ENCODE assay signal across 21 cellular contexts in genomic region chr9:138066049-138066448, GRCh38.
DNase-seq lines count a peak whose midpoint lies in the region; ATAC-seq, FAIRE-seq and TF ChIP-seq lines count a peak whose summit lies in the region.
"Had no signal": no experiment of that assay in that cellular context is flagged by ENCODE, and none has a peak within 500 bp of the region (broad histone marks: within the 10 kb centered on the region; RNA-seq: fewer than 3 reads in every experiment).

No MANE protein-coding gene starts in this region.

- peak; percentile 33 for DNase-seq in HEK293T (ENCODE audit: extremely low spot score)
- peak; percentile 74 for DNase-seq in endodermal cell
- DNase-seq in progenitor cell of endocrine pancreas (ENCODE audit: low spot score, unreplicated experiment), result no peak
- DNase-seq in GM12892 (ENCODE audit: insufficient read length), result no peak
- no peak for DNase-seq in foreskin melanocyte
- DNase-seq: activated CD4-positive, alpha-beta T cell treated with anti-CD3 and anti-CD28 coated beads, Interleukin-2, amount 50 U/mL, for 1 hour; activated naive CD4-positive, alpha-beta T cell treated with anti-CD3 and anti-CD28 coated beads, Interleukin-2, amount 10 ng/mL, durations not matched to agents 7 days and 5 days; anterior cingulate cortex; effector memory CD4-positive, alpha-beta T cell; NCI-H1105; NCI-H524 treated with DMSO at 0.1 percent for 48 hours; occipital lobe; stimulated activated CD4-positive, alpha-beta T cell treated with anti-CD3 and anti-CD28 coated beads, Interleukin-15, amount 100 ng/mL, for 24 hours had no signal

- FAIRE-seq in GM12892 (lab: Jason Lieb, UNC), result no peak
- FAIRE-seq: GM19239 had no signal

- no peak for TF ChIP-seq POLR2A in GM12892 (IDR thresholded peaks at IDR 0.05; ENCODE audit: low read depth, low read length)

- H3K4me1 Mint-ChIP-seq in endodermal cell (peaks cover 3% of the 10 kb centered on the region), progenitor cell of endocrine pancreas (ENCODE audit: low read depth) (peaks cover 2% of the 10 kb centered on the region)
- H3K4me1 Mint-ChIP-seq: activated naive CD4-positive, alpha-beta T cell treated with anti-CD3 and anti-CD28 coated beads, Interleukin-2, amount 10 ng/mL, durations not matched to agents 7 days and 5 days; central memory CD8-positive, alpha-beta T cell had no signal

- H3K4me3 Mint-ChIP-seq in endodermal cell (no peak overlapping the region), progenitor cell of endocrine pancreas (ENCODE audit: low read depth) (no peak overlapping the region)
- H3K4me3 Mint-ChIP-seq: activated naive CD4-positive, alpha-beta T cell treated with anti-CD3 and anti-CD28 coated beads, Interleukin-2, amount 10 ng/mL, durations not matched to agents 7 days and 5 days; central memory CD8-positive, alpha-beta T cell had no signal

- H3K9me3 ChIP-seq in endodermal cell (ENCODE audit: control insufficient read depth, low read length), result peaks cover 25% of the 10 kb centered on the region
- H3K9me3 ChIP-seq: HAP-1, thoracic aorta had no signal

- WGBS in endodermal cell (ENCODE audit: insufficient coverage in 1 of 2, insufficient read length in 1 of 2), 2 experiments, result 74 to 80% methylated on average over 6 of the region's 6 CpGs

- POLR2A ChIA-PET in HEK293T (lab: Yijun Ruan, JAX), result no interaction called here

- H3K4me1 ChIP-seq in endodermal cell (ENCODE audit: control insufficient read depth, insufficient read depth, low read length), result no peaks in the 10 kb centered on the region
- H3K4me1 ChIP-seq: HAP-1 had no signal

- H3K27me3 Mint-ChIP-seq in endodermal cell (ENCODE audit: insufficient read depth) (no peaks in the 10 kb centered on the region), progenitor cell of endocrine pancreas (no peaks in the 10 kb centered on the region)

- TF ChIP-seq CTCF in GM12872 (IDR thresholded peaks at IDR 0.05; ENCODE audit: insufficient read depth, low read depth, low read length), result peak; percentile 9; the same call in 1 of the 3 replicates
- peak; percentile 66 for TF ChIP-seq CTCF in endodermal cell (conservative IDR thresholded peaks at IDR 0.05)
- peak; percentile 30 for TF ChIP-seq CTCF in progenitor cell of endocrine pancreas (IDR thresholded peaks at IDR 0.05; ENCODE audit: unreplicated experiment)

- H3K27ac Mint-ChIP-seq in endodermal cell (no peak overlapping the region), progenitor cell of endocrine pancreas (no peak overlapping the region)
- H3K27ac Mint-ChIP-seq: activated naive CD4-positive, alpha-beta T cell treated with anti-CD3 and anti-CD28 coated beads, Interleukin-2, amount 10 ng/mL, durations not matched to agents 7 days and 5 days had no signal

- H3K36me3 Mint-ChIP-seq in endodermal cell (ENCODE audit: low read depth), result peaks cover 22% of the 10 kb centered on the region
- H3K36me3 Mint-ChIP-seq in progenitor cell of endocrine pancreas (ENCODE audit: insufficient read depth), result no peaks in the 10 kb centered on the region
- H3K36me3 Mint-ChIP-seq: activated naive CD4-positive, alpha-beta T cell treated with anti-CD3 and anti-CD28 coated beads, Interleukin-2, amount 10 ng/mL, durations not matched to agents 7 days and 5 days had no signal

- ATAC-seq in HG02981 (IDR thresholded peaks at IDR 0.05; ENCODE audit: unreplicated experiment), result no peak
- ATAC-seq: right cardiac atrium had no signal

- H3K27me3 ChIP-seq in endodermal cell (ENCODE audit: control insufficient read depth, insufficient read depth, low read length, poor library complexity, severe bottlenecking), result no peaks in the 10 kb centered on the region

- no peak overlapping the region for H3K9ac ChIP-seq in endodermal cell (ENCODE audit: extremely low read depth, low read length, poor library complexity, severe bottlenecking)
- H3K9ac ChIP-seq: KMS-11 had no signal

- H3K9me3 Mint-ChIP-seq in endodermal cell, result no peaks in the 10 kb centered on the region
- no peaks in the 10 kb centered on the region for H3K9me3 Mint-ChIP-seq in progenitor cell of endocrine pancreas (ENCODE audit: low read depth)
- H3K9me3 Mint-ChIP-seq: activated naive CD4-positive, alpha-beta T cell treated with anti-CD3 and anti-CD28 coated beads, Interleukin-2, amount 10 ng/mL, durations not matched to agents 7 days and 5 days; central memory CD8-positive, alpha-beta T cell had no signal

- CTCF ChIA-PET in HEK293T (lab: Yijun Ruan, JAX), result no interaction called here

- H3K27ac ChIP-seq in endodermal cell (ENCODE audit: low read depth, low read length), result no peak overlapping the region
- H3K27ac ChIP-seq: KMS-11, thoracic aorta had no signal

- H3K4me3 ChIP-seq in endodermal cell (ENCODE audit: low read length), result no peak overlapping the region
- H3K4me3 ChIP-seq: HAP-1, thoracic aorta had no signal

- no peaks in the 10 kb centered on the region for H3K36me3 ChIP-seq in endodermal cell (ENCODE audit: control insufficient read depth, insufficient read depth, low read length)
- H3K36me3 ChIP-seq: HAP-1, thoracic aorta had no signal

TF ChIP-seq in HEK293T, 16 proteins besides CTCF, POLR2A, EP300 and RAD21:
- no peak for TF ChIP-seq BHLHE40 (IDR thresholded peaks at IDR 0.05; ENCODE audit: borderline replicate concordance)
- no peak for TF ChIP-seq ZNF384 (IDR thresholded peaks at IDR 0.05)
- TF ChIP-seq FOXA1 (IDR thresholded peaks at IDR 0.05), result no peak
- TF ChIP-seq CTBP1 (IDR thresholded peaks at IDR 0.05; ENCODE audit: borderline replicate concordance), result no peak
- no peak for TF ChIP-seq FOXM1 (IDR thresholded peaks at IDR 0.05; ENCODE audit: borderline replicate concordance)
- no peak for TF ChIP-seq FOXK2 (IDR thresholded peaks at IDR 0.05)
- no peak for TF ChIP-seq NFRKB (IDR thresholded peaks at IDR 0.05)
- no peak for TF ChIP-seq TARDBP (IDR thresholded peaks at IDR 0.05)
- no peak for TF ChIP-seq LEF1 (IDR thresholded peaks at IDR 0.05; ENCODE audit: borderline replicate concordance)
- no peak for TF ChIP-seq SP1 (IDR thresholded peaks at IDR 0.05)
- TF ChIP-seq PKNOX1 (IDR thresholded peaks at IDR 0.05), result no peak

Comparison
In these comparisons a context has a peak if more than half of its experiments do, and no peak if none do; other contexts are left out.
1. CTCF ChIP-seq: peak in every context shown above with its lines; median percentile 66 in endodermal cell; 30 in progenitor cell of endocrine pancreas; 9 in GM12872.
2. DNase-seq: peak in HEK293T (single experiment) and endodermal cell (single experiment); none in progenitor cell of endocrine pancreas (single experiment), GM12892 (single experiment) and foreskin melanocyte (single experiment).